8 cellular contexts compared by ENCODE assay signal in genomic region chr6:28923318-28924102, GRCh38. TPM values are rescaled to one million over a fixed set of nuclear protein-coding genes. Genes with fewer than 3 reads are reported as not detected.
DNase-seq lines count a peak whose midpoint lies in the region; ATAC-seq lines count a peak whose summit lies in the region.

Gene TRIM27 (minus strand): TSS chr6:28923985. CDS start chr6:28923632, 353 bp downstream.

- H3K9me3 ChIP-seq in CD4-positive, CD25-positive, alpha-beta regulatory T cell (ENCODE audit: control insufficient read depth in 2 of 2, low read length in 2 of 2) = no peaks in the 10 kb centered on the region
- no peaks in the 10 kb centered on the region for H3K9me3 ChIP-seq in effector memory CD4-positive, alpha-beta T cell (ENCODE audit: control insufficient read depth, low read length)

- H3K27me3 Mint-ChIP-seq in CD4-positive, CD25-positive, alpha-beta regulatory T cell = peaks cover 5% of the 10 kb centered on the region
- no peaks in the 10 kb centered on the region for H3K27me3 Mint-ChIP-seq in activated CD8-positive, alpha-beta T cell treated with anti-CD3 and anti-CD28 coated beads, Interleukin-2, amount 10 ng/mL, durations not matched to agents 7 days and 5 days (ENCODE audit: low read depth)

- peak within 1 kb of the TSS; percentile 98 for H3K4me3 ChIP-seq in CD4-positive, CD25-positive, alpha-beta regulatory T cell (ENCODE audit: low read depth, low read length)
- peak within 1 kb of the TSS; percentile 82 for H3K4me3 ChIP-seq in effector memory CD4-positive, alpha-beta T cell (ENCODE audit: insufficient read depth, low read depth, low read length, poor library complexity, severe bottlenecking)

- H3K27me3 ChIP-seq in CD4-positive, CD25-positive, alpha-beta regulatory T cell (ENCODE audit: control insufficient read depth, insufficient read depth, low read length) = no peaks in the 10 kb centered on the region
- no peaks in the 10 kb centered on the region for H3K27me3 ChIP-seq in effector memory CD4-positive, alpha-beta T cell (replicated peaks; ENCODE audit: control insufficient read depth, insufficient read depth, low read length, poor library complexity, severe bottlenecking)

- peak; percentile 66 to 91 (median 81) for DNase-seq in CD4-positive, CD25-positive, alpha-beta regulatory T cell
- DNase-seq in NCI-H774 (lab: John Stamatoyannopoulos, UW) (peak; percentile 87), medulla oblongata (ENCODE audit: extremely low spot score) (peak; percentile 95)
- DNase-seq in activated CD8-positive, alpha-beta T cell treated with anti-CD3 and anti-CD28 coated beads, Interleukin-2, amount 10 ng/mL, durations not matched to agents 7 days and 5 days = peak; percentile 84
- DNase-seq in effector memory CD4-positive, alpha-beta T cell = peak; percentile 41 to 59 (median 59)
- peak; percentile 70 for DNase-seq in stimulated activated CD8-positive, alpha-beta memory T cell treated with anti-CD3 and anti-CD28 coated beads, Interleukin-12 subunit alpha, Interleukin-12 subunit beta, amount 100 ng/mL, for 24 hours (ENCODE audit: extremely low read depth)

- peaks cover 23 to 46% (median 31%) of the 10 kb centered on the region in 4 donors for H3K4me1 Mint-ChIP-seq in CD4-positive, CD25-positive, alpha-beta regulatory T cell
- H3K4me1 Mint-ChIP-seq in activated CD8-positive, alpha-beta T cell treated with anti-CD3 and anti-CD28 coated beads, Interleukin-2, amount 10 ng/mL, durations not matched to agents 7 days and 5 days (ENCODE audit: low read depth) = peaks cover 39% of the 10 kb centered on the region

- peaks cover 30% of the 10 kb centered on the region for H3K4me1 ChIP-seq in CD4-positive, CD25-positive, alpha-beta regulatory T cell (ENCODE audit: control insufficient read depth, insufficient read depth, low read length, poor library complexity, severe bottlenecking)
- peaks cover 13% of the 10 kb centered on the region for H3K4me1 ChIP-seq in effector memory CD4-positive, alpha-beta T cell (ENCODE audit: control insufficient read depth, insufficient read depth, low read length, poor library complexity, severe bottlenecking)

- POLR2A ChIA-PET in activated CD8-positive, alpha-beta T cell treated with anti-CD3 and anti-CD28 coated beads, Interleukin-2, amount 10 ng/mL, durations not matched to agents 7 days and 5 days (lab: Charles Lee) = interaction anchor here (0.6 to 4.0 kb wide), 28 partner anchors 9 to 1791 kb away, joined by 3 to 60 read pairs (median 4); partner anchors contain the start of gene ZNF184

- H3K27ac ChIP-seq in CD4-positive, CD25-positive, alpha-beta regulatory T cell (ENCODE audit: insufficient read depth, low read length, poor library complexity, severe bottlenecking) = peak within 1 kb of the TSS; percentile 81
- H3K27ac ChIP-seq in effector memory CD4-positive, alpha-beta T cell (ENCODE audit: insufficient read depth, low read length, poor library complexity, severe bottlenecking) = peak within 1 kb of the TSS; percentile 76

- H3K27ac Mint-ChIP-seq in CD4-positive, CD25-positive, alpha-beta regulatory T cell = peak within 1 kb of the TSS; percentile 94 to 95 (median 94)
- peak within 1 kb of the TSS; percentile 95 for H3K27ac Mint-ChIP-seq in activated CD8-positive, alpha-beta T cell treated with anti-CD3 and anti-CD28 coated beads, Interleukin-2, amount 10 ng/mL, durations not matched to agents 7 days and 5 days

- H3K9me3 Mint-ChIP-seq in CD4-positive, CD25-positive, alpha-beta regulatory T cell = no peaks in the 10 kb centered on the region
- H3K9me3 Mint-ChIP-seq in activated CD8-positive, alpha-beta T cell treated with anti-CD3 and anti-CD28 coated beads, Interleukin-2, amount 10 ng/mL, durations not matched to agents 7 days and 5 days (ENCODE audit: insufficient read depth) = no peaks in the 10 kb centered on the region

- H3K4me3 Mint-ChIP-seq in CD4-positive, CD25-positive, alpha-beta regulatory T cell = peak within 1 kb of the TSS; percentile 96 to 99 (median 97)
- peak within 1 kb of the TSS; percentile 87 for H3K4me3 Mint-ChIP-seq in activated CD8-positive, alpha-beta T cell treated with anti-CD3 and anti-CD28 coated beads, Interleukin-2, amount 10 ng/mL, durations not matched to agents 7 days and 5 days

- ATAC-seq in CD4-positive, CD25-positive, alpha-beta regulatory T cell (ENCODE audit: low read depth in 2 of 2) = peak; percentile 78 to 79
- peak; percentile 88 for ATAC-seq in GM19324 (IDR thresholded peaks at IDR 0.05; ENCODE audit: low FRiP score, unreplicated experiment)
- ATAC-seq in HG03457 (IDR thresholded peaks at IDR 0.05; ENCODE audit: unreplicated experiment) = peak; percentile 69
- ATAC-seq in activated CD8-positive, alpha-beta T cell treated with anti-CD3 and anti-CD28 coated beads, Interleukin-2, amount 10 ng/mL, durations not matched to agents 7 days and 5 days = peak; percentile 89

- peaks cover 25% of the 10 kb centered on the region for H3K36me3 ChIP-seq in CD4-positive, CD25-positive, alpha-beta regulatory T cell (ENCODE audit: control insufficient read depth, insufficient read depth, low read length)
- H3K36me3 ChIP-seq in effector memory CD4-positive, alpha-beta T cell (ENCODE audit: control insufficient read depth, insufficient read depth, low read length) = peaks cover 19% of the 10 kb centered on the region

- CTCF ChIA-PET in activated CD8-positive, alpha-beta T cell treated with anti-CD3 and anti-CD28 coated beads, Interleukin-2, amount 10 ng/mL, durations not matched to agents 7 days and 5 days (lab: Charles Lee) = interaction anchor here (0.6 to 4.3 kb wide), 14 partner anchors 10 to 93 kb away, joined by 3 to 25 read pairs (median 4); no protein-coding TSS in a partner anchor

- H3K36me3 Mint-ChIP-seq in CD4-positive, CD25-positive, alpha-beta regulatory T cell = peaks cover 26% of the 10 kb centered on the region
- H3K36me3 Mint-ChIP-seq in activated CD8-positive, alpha-beta T cell treated with anti-CD3 and anti-CD28 coated beads, Interleukin-2, amount 10 ng/mL, durations not matched to agents 7 days and 5 days (ENCODE audit: low read depth) = peaks cover 40% of the 10 kb centered on the region

RNA-seq across cellular contexts. Expression of gene TRIM27, which starts in this region (rescaled TPM):
- 23.5 TPM for total RNA-seq in CD4-positive, CD25-positive, alpha-beta regulatory T cell
- 10 to 100 TPM; 46.2 to 76.4 (median 59.4) TPM for polyA plus RNA-seq in CD4-positive, CD25-positive, alpha-beta regulatory T cell
- 10 to 100 TPM; 58.3 to 60.1 TPM for total RNA-seq in activated CD8-positive, alpha-beta T cell treated with anti-CD3 and anti-CD28 coated beads, Interleukin-2, amount 10 ng/mL, durations not matched to agents 7 days and 5 days

Comparison
In these comparisons a context has a peak if more than half of its experiments do, and no peak if none do; other contexts are left out.
1. Peak in every context shown above with its lines: DNase-seq, ATAC-seq, H3K4me3 ChIP-seq and H3K27ac ChIP-seq.